Comparison of ENCODE assay signal across 23 cellular contexts in genomic region chr6:114052141-114052540, GRCh38.
DNase-seq lines count a peak whose midpoint lies in the region; ATAC-seq and TF ChIP-seq lines count a peak whose summit lies in the region.
"Had no signal": no experiment of that assay in that cellular context is flagged by ENCODE, and none has a peak within 500 bp of the region (broad histone marks: within the 10 kb centered on the region; RNA-seq: fewer than 3 reads in every experiment).

No MANE protein-coding gene starts in this region.

- DNase-seq in mammary epithelial cell = peak; percentile 19
- no peak for DNase-seq in MCF 10A (ENCODE audit: unreplicated experiment)
- DNase-seq in kidney tubule cell (ENCODE audit: low spot score) = peak; percentile 56
- DNase-seq in AG20443 (ENCODE audit: low spot score) = no peak
- no peak for DNase-seq in OCI-M1 (lab: John Stamatoyannopoulos, UW)
- DNase-seq: BE2C; CD4-positive, CD25-positive, alpha-beta regulatory T cell; GDM1; Karpas-422; MV-4-11; NCI-H1105; NCI-H146; NCI-H1930; NCI-H2107; NCI-H524 treated with DMSO at 0.1 percent for 48 hours; NCI-H774; RPMI8226; SHP77 treated with DMSO at 0.1 percent for 48 hours had no signal

- no peaks in the 10 kb centered on the region for H3K27me3 Mint-ChIP-seq in MCF 10A (ENCODE audit: insufficient read depth, unreplicated experiment)
- H3K27me3 Mint-ChIP-seq: CD4-positive, CD25-positive, alpha-beta regulatory T cell had no signal

- dilution Hi-C loops in mammary epithelial cell (cut with HindIII; ENCODE audit: low sequenced_read_pairs) = no loop called here

- 94% methylated on average over 3 of the region's 3 CpGs for WGBS in mammary epithelial cell (ENCODE audit: low coverage, missing lambda C conversion rate)

- BruUV-seq in mammary epithelial cell (replicated peaks; lab: Mats Ljungman, UMichigan) = no TSS peak
- no TSS peak for BruUV-seq in MCF 10A (replicated peaks; lab: Mats Ljungman, UMichigan)

- H3K27me3 ChIP-seq in mammary epithelial cell (ENCODE audit: insufficient read depth, low read length) = no peaks in the 10 kb centered on the region
- H3K27me3 ChIP-seq: BE2C had no signal

- POLR2A ChIA-PET in MCF 10A (lab: Yijun Ruan, JAX) = no interaction called here

- H3K36me3 ChIP-seq in mammary epithelial cell (ENCODE audit: insufficient read depth, low read length) = no peaks in the 10 kb centered on the region

- no peaks in the 10 kb centered on the region for H4K20me1 ChIP-seq in mammary epithelial cell (ENCODE audit: insufficient read depth, low read length)

- H3K4me3 Mint-ChIP-seq in MCF 10A (ENCODE audit: unreplicated experiment) = no peak overlapping the region
- H3K4me3 Mint-ChIP-seq: CD4-positive, CD25-positive, alpha-beta regulatory T cell had no signal

- in situ Hi-C loops in mammary epithelial cell (cut with MboI; ENCODE audit: low sequenced_read_pairs in 2 of 2) = no loop called here

- peaks cover 6% of the 10 kb centered on the region for H3K4me1 Mint-ChIP-seq in MCF 10A (ENCODE audit: insufficient read depth, unreplicated experiment)
- H3K4me1 Mint-ChIP-seq: CD4-positive, CD25-positive, alpha-beta regulatory T cell had no signal

- H3K79me2 ChIP-seq in mammary epithelial cell (ENCODE audit: insufficient read depth, low read length) = no peaks in the 10 kb centered on the region

- CTCF ChIA-PET in mammary epithelial cell (lab: Charles Lee; ENCODE audit: low non-redundant PET) = no interaction called here
- CTCF ChIA-PET in MCF 10A (lab: Yijun Ruan, JAX) = interaction anchor here (1.5 kb wide), 1 partner anchor 8 kb away, joined by 5 read pairs; no protein-coding TSS in a partner anchor

- no peak overlapping the region for H3K4me2 ChIP-seq in mammary epithelial cell (ENCODE audit: insufficient read depth, low read depth, low read length)

- H3K27ac ChIP-seq in mammary epithelial cell (ENCODE audit: insufficient read depth, low read depth, low read length) (no peak overlapping the region), VCaP (peak overlapping the region; percentile 98)
- H3K27ac ChIP-seq: HL-60 had no signal

- peaks cover 9% of the 10 kb centered on the region for H3K9me3 Mint-ChIP-seq in MCF 10A (ENCODE audit: unreplicated experiment)
- H3K9me3 Mint-ChIP-seq: CD4-positive, CD25-positive, alpha-beta regulatory T cell had no signal

- H3K4me3 ChIP-seq in mammary epithelial cell (replicated peaks in 1 of 3; ENCODE audit: insufficient read depth in 1 of 3, low read depth in 2 of 3, low read length in 3 of 3) = no peak overlapping the region
- H3K4me3 ChIP-seq: GM12878 had no signal

- ATAC-seq in GM19328 (IDR thresholded peaks at IDR 0.05; ENCODE audit: unreplicated experiment) = no peak
- ATAC-seq: GM12878, HCT116 had no signal

- intact Hi-C loops in mammary epithelial cell (cut with micrococcal nuclease) (no loop called here), MCF 10A (cut with micrococcal nuclease) (no loop called here)

- no peaks in the 10 kb centered on the region for H3K4me1 ChIP-seq in mammary epithelial cell (ENCODE audit: insufficient read depth, low read length)
- H3K4me1 ChIP-seq: BE2C had no signal

- no peak overlapping the region for H3K27ac Mint-ChIP-seq in MCF 10A (ENCODE audit: low read depth, unreplicated experiment)
- H3K27ac Mint-ChIP-seq: CD4-positive, CD25-positive, alpha-beta regulatory T cell had no signal

- no peaks in the 10 kb centered on the region for H3K9me3 ChIP-seq in mammary epithelial cell (replicated peaks; ENCODE audit: insufficient read depth, low read length)
- H3K9me3 ChIP-seq: BE2C had no signal

- H3K9ac ChIP-seq in mammary epithelial cell (ENCODE audit: insufficient read depth, low read length) = no peak overlapping the region

- H3K36me3 Mint-ChIP-seq in MCF 10A (ENCODE audit: insufficient read depth, unreplicated experiment) = no peaks in the 10 kb centered on the region
- H3K36me3 Mint-ChIP-seq: CD4-positive, CD25-positive, alpha-beta regulatory T cell had no signal

- H2AFZ ChIP-seq in mammary epithelial cell (ENCODE audit: low read depth, low read length) = no peak overlapping the region

- TF ChIP-seq CTCF in mammary epithelial cell (conservative IDR thresholded peaks at IDR 0.05 in 1 of 2, IDR thresholded peaks at IDR 0.05 in 1 of 2; ENCODE audit: extremely low read depth in 1 of 2, insufficient read depth in 1 of 2, low read depth in 1 of 2, low read length in 2 of 2) (no peak), MCF 10A (IDR thresholded peaks at IDR 0.05; ENCODE audit: unreplicated experiment) (no peak), VCaP (conservative IDR thresholded peaks at IDR 0.05) (no peak)

Comparison
In these comparisons a context has a peak if more than half of its experiments do, and no peak if none do; other contexts are left out.
1. DNase-seq: peak in mammary epithelial cell (single experiment) and kidney tubule cell (single experiment); none in MCF 10A (single experiment), AG20443 (single experiment) and OCI-M1 (single experiment).